In genomic region chr22:17237031-17237668, GRCh38 we compare ENCODE assay signal across 8 cellular contexts. TPM values are rescaled to one million over a fixed set of nuclear protein-coding genes. Genes with fewer than 3 reads are reported as not detected.
DNase-seq lines count a peak whose midpoint lies in the region; ATAC-seq lines count a peak whose summit lies in the region.

No MANE protein-coding gene starts in this region.

- peak overlapping the region; percentile 68 for H3K4me3 Mint-ChIP-seq in activated T-helper 2 cell treated with anti-CD3 and anti-CD28 coated beads, Interferon-gamma antibody, Interleukin-2, Interleukin-4, amounts not matched to agents 10 μg/mL and 5 μg/mL and 100 μg/mL, durations not matched to agents 14 hours and 24 hours and 36 hours (ENCODE audit: low read depth)
- H3K4me3 Mint-ChIP-seq in stimulated activated naive CD8-positive, alpha-beta T cell treated with anti-CD3 and anti-CD28 coated beads, Interleukin-15, Interleukin-2, amounts not matched to agents 100 ng/mL and 50 ng/mL, for 24 hours = peak overlapping the region; percentile 73

- no peaks in the 10 kb centered on the region for H3K9me3 Mint-ChIP-seq in activated T-helper 2 cell treated with anti-CD3 and anti-CD28 coated beads, Interferon-gamma antibody, Interleukin-2, Interleukin-4, amounts not matched to agents 10 μg/mL and 5 μg/mL and 100 μg/mL, durations not matched to agents 14 hours and 24 hours and 36 hours
- H3K9me3 Mint-ChIP-seq in stimulated activated naive CD8-positive, alpha-beta T cell treated with anti-CD3 and anti-CD28 coated beads, Interleukin-15, Interleukin-2, amounts not matched to agents 100 ng/mL and 50 ng/mL, for 24 hours = no peaks in the 10 kb centered on the region

- no peaks in the 10 kb centered on the region for H3K36me3 Mint-ChIP-seq in activated T-helper 2 cell treated with anti-CD3 and anti-CD28 coated beads, Interferon-gamma antibody, Interleukin-2, Interleukin-4, amounts not matched to agents 10 μg/mL and 5 μg/mL and 100 μg/mL, durations not matched to agents 14 hours and 24 hours and 36 hours (ENCODE audit: low read depth)
- no peaks in the 10 kb centered on the region for H3K36me3 Mint-ChIP-seq in stimulated activated naive CD8-positive, alpha-beta T cell treated with anti-CD3 and anti-CD28 coated beads, Interleukin-15, Interleukin-2, amounts not matched to agents 100 ng/mL and 50 ng/mL, for 24 hours (ENCODE audit: low read depth)

- peaks cover 13% of the 10 kb centered on the region for H3K4me1 Mint-ChIP-seq in activated T-helper 2 cell treated with anti-CD3 and anti-CD28 coated beads, Interferon-gamma antibody, Interleukin-2, Interleukin-4, amounts not matched to agents 10 μg/mL and 5 μg/mL and 100 μg/mL, durations not matched to agents 14 hours and 24 hours and 36 hours (ENCODE audit: low read depth)
- H3K4me1 Mint-ChIP-seq in stimulated activated naive CD8-positive, alpha-beta T cell treated with anti-CD3 and anti-CD28 coated beads, Interleukin-15, Interleukin-2, amounts not matched to agents 100 ng/mL and 50 ng/mL, for 24 hours (ENCODE audit: low read depth) = peaks cover 18% of the 10 kb centered on the region

- H3K27ac Mint-ChIP-seq in activated T-helper 2 cell treated with anti-CD3 and anti-CD28 coated beads, Interferon-gamma antibody, Interleukin-2, Interleukin-4, amounts not matched to agents 10 μg/mL and 5 μg/mL and 100 μg/mL, durations not matched to agents 14 hours and 24 hours and 36 hours = peak overlapping the region; percentile 69
- H3K27ac Mint-ChIP-seq in stimulated activated naive CD8-positive, alpha-beta T cell treated with anti-CD3 and anti-CD28 coated beads, Interleukin-15, Interleukin-2, amounts not matched to agents 100 ng/mL and 50 ng/mL, for 24 hours = peak overlapping the region; percentile 77

- ATAC-seq in Right ventricle myocardium superior (ENCODE audit: poor library complexity) (peak; percentile 62), Right ventricle myocardium inferior (no peak), HG03135 (IDR thresholded peaks at IDR 0.05; ENCODE audit: unreplicated experiment) (peak; percentile 74), HG03045 (IDR thresholded peaks at IDR 0.05; ENCODE audit: unreplicated experiment) (no peak)

- no peaks in the 10 kb centered on the region for H3K27me3 Mint-ChIP-seq in activated T-helper 2 cell treated with anti-CD3 and anti-CD28 coated beads, Interferon-gamma antibody, Interleukin-2, Interleukin-4, amounts not matched to agents 10 μg/mL and 5 μg/mL and 100 μg/mL, durations not matched to agents 14 hours and 24 hours and 36 hours (ENCODE audit: low read depth)
- H3K27me3 Mint-ChIP-seq in stimulated activated naive CD8-positive, alpha-beta T cell treated with anti-CD3 and anti-CD28 coated beads, Interleukin-15, Interleukin-2, amounts not matched to agents 100 ng/mL and 50 ng/mL, for 24 hours = no peaks in the 10 kb centered on the region

- DNase-seq in Right ventricle myocardium superior = peak; percentile 39
- no peak for DNase-seq in Right ventricle myocardium inferior (ENCODE audit: missing footprints)
- peak; percentile 56 for DNase-seq in activated T-helper 2 cell treated with anti-CD3 and anti-CD28 coated beads, Interferon-gamma antibody, Interleukin-2, Interleukin-4, amounts not matched to agents 10 μg/mL and 5 μg/mL and 100 μg/mL, durations not matched to agents 14 hours and 24 hours and 36 hours (ENCODE audit: low spot score)
- no peak for DNase-seq in hypothalamus (lab: John Stamatoyannopoulos, UW)
- no peak for DNase-seq in NCI-H1092 (lab: John Stamatoyannopoulos, UW)

- intact Hi-C loops in Right ventricle myocardium superior (cut with DNase I) (no loop called here), Right ventricle myocardium inferior (cut with DNase I) (no loop called here)
- intact Hi-C loops in activated T-helper 2 cell treated with anti-CD3 and anti-CD28 coated beads, Interferon-gamma antibody, Interleukin-2, Interleukin-4, amounts not matched to agents 10 μg/mL and 5 μg/mL and 100 μg/mL, durations not matched to agents 14 hours and 24 hours and 36 hours (cut with micrococcal nuclease) = no loop called here

RNA-seq across cellular contexts. Expression of gene ADA2, which starts 17.9 kb away (rescaled TPM):
- total RNA-seq in Right ventricle myocardium superior (40.1 TPM), Right ventricle myocardium inferior (39.6 TPM)
- 3.9 and 4.5 TPM in 2 replicates for total RNA-seq in activated T-helper 2 cell treated with anti-CD3 and anti-CD28 coated beads, Interferon-gamma antibody, Interleukin-2, Interleukin-4, amounts not matched to agents 10 μg/mL and 5 μg/mL and 100 μg/mL, durations not matched to agents 14 hours and 24 hours and 36 hours

Comparison
In these comparisons a context has a peak if more than half of its experiments do, and no peak if none do; other contexts are left out.
1. ATAC-seq: peak in Right ventricle myocardium superior (single experiment) and HG03135 (single experiment); none in Right ventricle myocardium inferior (single experiment) and HG03045 (single experiment).
2. DNase-seq: peak in Right ventricle myocardium superior (single experiment) and activated T-helper 2 cell treated with anti-CD3 and anti-CD28 coated beads, Interferon-gamma antibody, Interleukin-2, Interleukin-4, amounts not matched to agents 10 μg/mL and 5 μg/mL and 100 μg/mL, durations not matched to agents 14 hours and 24 hours and 36 hours (single experiment); none in Right ventricle myocardium inferior (single experiment), hypothalamus (0 of 51) and NCI-H1092 (single experiment).